12 cellular contexts compared by ENCODE assay signal in genomic region chr16:471353-472198, GRCh38. TPM values are rescaled to one million over a fixed set of nuclear protein-coding genes. Genes with fewer than 3 reads are reported as not detected.
DNase-seq lines count a peak whose midpoint lies in the region; ATAC-seq, FAIRE-seq and TF ChIP-seq lines count a peak whose summit lies in the region.
"Had no signal": no experiment of that assay in that cellular context is flagged by ENCODE, and none has a peak within 500 bp of the region (broad histone marks: within the 10 kb centered on the region; RNA-seq: fewer than 3 reads in every experiment).

No MANE protein-coding gene starts in this region.

- BruUV-seq in MCF 10A (replicated peaks; lab: Mats Ljungman, UMichigan), result no TSS peak

- H3K27ac ChIP-seq in breast epithelium (peak overlapping the region in 1 of 2 donors; percentile 19), kidney (ENCODE audit: low read depth in 2 of 2, low read length in 2 of 2) (peak overlapping the region; percentile 23 to 76), aorta (ENCODE audit: low read depth in 1 of 2, low read length in 2 of 2) (no peak overlapping the region)
- H3K27ac ChIP-seq: A549 had no signal

- H3K4me1 ChIP-seq in breast epithelium (no peaks in the 10 kb centered on the region), kidney (ENCODE audit: control insufficient read depth in 1 of 2, insufficient read depth in 1 of 2, low read depth in 1 of 2, low read length in 2 of 2) (peaks cover 20% of the 10 kb centered on the region in 2 donors), aorta (ENCODE audit: control insufficient read depth in 1 of 2, insufficient read depth in 2 of 2, low read length in 2 of 2) (no peaks in the 10 kb centered on the region)
- H3K4me1 ChIP-seq: A549 had no signal

- H3K4me1 Mint-ChIP-seq in MCF 10A (ENCODE audit: insufficient read depth, unreplicated experiment) (no peaks in the 10 kb centered on the region), chondrocyte (ENCODE audit: low read depth) (peaks cover 31% of the 10 kb centered on the region)
- peaks cover 0 to 8% (median 7%) of the 10 kb centered on the region in 4 donors for H3K4me1 Mint-ChIP-seq in naive thymus-derived CD8-positive, alpha-beta T cell

- POLR2A ChIA-PET in MCF 10A (lab: Yijun Ruan, JAX), result no interaction called here
- POLR2A ChIA-PET in naive thymus-derived CD8-positive, alpha-beta T cell (lab: Charles Lee), result no interaction called here

- TF ChIP-seq CTCF in MCF 10A (IDR thresholded peaks at IDR 0.05; ENCODE audit: unreplicated experiment), result no peak
- no peak for TF ChIP-seq CTCF in breast epithelium (IDR thresholded peaks at IDR 0.05)
- TF ChIP-seq CTCF in chondrocyte (IDR thresholded peaks at IDR 0.05), result no peak
- no peak for TF ChIP-seq CTCF in kidney (IDR thresholded peaks at IDR 0.05; ENCODE audit: borderline replicate concordance, extremely low read depth, insufficient read depth)

- H3K36me3 ChIP-seq in breast epithelium (no peaks in the 10 kb centered on the region), kidney (ENCODE audit: control insufficient read depth in 1 of 2, insufficient read depth in 2 of 2, low read length in 2 of 2) (peaks cover 0 to 5% of the 10 kb centered on the region in 2 donors), aorta (ENCODE audit: control insufficient read depth in 1 of 2, insufficient read depth in 2 of 2, low read length in 1 of 2) (no peaks in the 10 kb centered on the region)

- H3K4me3 ChIP-seq in breast epithelium (no peak overlapping the region), kidney (ENCODE audit: low read length in 2 of 2) (no peak overlapping the region), aorta (ENCODE audit: low read length in 2 of 2) (no peak overlapping the region)
- H3K4me3 ChIP-seq: A549, skin epidermis had no signal

- H3K4me3 Mint-ChIP-seq in MCF 10A (ENCODE audit: unreplicated experiment), result no peak overlapping the region
- no peak overlapping the region for H3K4me3 Mint-ChIP-seq in chondrocyte (ENCODE audit: unreplicated experiment)
- no peak overlapping the region for H3K4me3 Mint-ChIP-seq in naive thymus-derived CD8-positive, alpha-beta T cell
- H3K4me3 Mint-ChIP-seq: activated naive CD8-positive, alpha-beta T cell treated with anti-CD3 and anti-CD28 coated beads for 36 hours had no signal

- no peak for FAIRE-seq in kidney (lab: Jason Lieb, UNC)
- FAIRE-seq: A549 had no signal

- intact Hi-C loops in MCF 10A (cut with micrococcal nuclease) (no loop called here), breast epithelium (cut with DNase I; ENCODE audit: low total_unique reads) (no loop called here), kidney (cut with DNase I) (no loop called here), aorta (cut with DNase I) (no loop called here)

- 46 to 65% methylated on average over 32 of the region's 32 CpGs for WGBS in aorta, 2 donors

- CTCF ChIA-PET in MCF 10A (lab: Yijun Ruan, JAX), result interaction anchor here (0.5 to 0.8 kb wide), 3 partner anchors 16 to 20 kb away, joined by 3 to 4 read pairs (median 3); no protein-coding TSS in a partner anchor

- no peaks in the 10 kb centered on the region for H3K9me3 ChIP-seq in breast epithelium
- no peaks in the 10 kb centered on the region for H3K9me3 ChIP-seq in kidney (ENCODE audit: control insufficient read depth in 1 of 2, low read length in 2 of 2)
- H3K9me3 ChIP-seq in aorta (ENCODE audit: control insufficient read depth, low read length), result no peaks in the 10 kb centered on the region
- H3K9me3 ChIP-seq: A549 had no signal

- H3K9me3 Mint-ChIP-seq in MCF 10A (ENCODE audit: unreplicated experiment) (no peaks in the 10 kb centered on the region), chondrocyte (ENCODE audit: low read depth) (no peaks in the 10 kb centered on the region)
- no peaks in the 10 kb centered on the region for H3K9me3 Mint-ChIP-seq in naive thymus-derived CD8-positive, alpha-beta T cell
- H3K9me3 Mint-ChIP-seq: activated naive CD8-positive, alpha-beta T cell treated with anti-CD3 and anti-CD28 coated beads for 36 hours had no signal

- ATAC-seq in aorta (ENCODE audit: low FRiP score), result peak; percentile 7
- no peak for ATAC-seq in GM18502 (IDR thresholded peaks at IDR 0.05; ENCODE audit: poor library complexity, unreplicated experiment)
- ATAC-seq in naive thymus-derived CD8-positive, alpha-beta T cell, result no peak

- H3K27me3 Mint-ChIP-seq in MCF 10A (ENCODE audit: insufficient read depth, unreplicated experiment) (no peaks in the 10 kb centered on the region), chondrocyte (ENCODE audit: low read depth) (no peaks in the 10 kb centered on the region)
- H3K27me3 Mint-ChIP-seq in naive thymus-derived CD8-positive, alpha-beta T cell, result no peaks in the 10 kb centered on the region
- H3K27me3 Mint-ChIP-seq: activated naive CD8-positive, alpha-beta T cell treated with anti-CD3 and anti-CD28 coated beads for 36 hours had no signal

- H3K27ac Mint-ChIP-seq in MCF 10A (ENCODE audit: low read depth, unreplicated experiment) (peak overlapping the region; percentile 71), chondrocyte (ENCODE audit: unreplicated experiment) (peak overlapping the region; percentile 80)
- peak overlapping the region in 1 of 10 donors; percentile 20 for H3K27ac Mint-ChIP-seq in naive thymus-derived CD8-positive, alpha-beta T cell
- H3K27ac Mint-ChIP-seq: activated naive CD8-positive, alpha-beta T cell treated with anti-CD3 and anti-CD28 coated beads for 36 hours had no signal

- H3K27me3 ChIP-seq in breast epithelium (no peaks in the 10 kb centered on the region), aorta (ENCODE audit: control insufficient read depth in 1 of 2, insufficient read depth in 2 of 2, low read length in 1 of 2) (no peaks in the 10 kb centered on the region)

- H3K36me3 Mint-ChIP-seq in MCF 10A (ENCODE audit: insufficient read depth, unreplicated experiment) (peaks cover 29% of the 10 kb centered on the region), chondrocyte (ENCODE audit: low read depth) (peaks cover 2% of the 10 kb centered on the region)
- H3K36me3 Mint-ChIP-seq in naive thymus-derived CD8-positive, alpha-beta T cell, result peaks cover 0 to 30% (median 0%) of the 10 kb centered on the region in 3 donors
- H3K36me3 Mint-ChIP-seq: activated naive CD8-positive, alpha-beta T cell treated with anti-CD3 and anti-CD28 coated beads for 36 hours had no signal

- peak; percentile 30 for DNase-seq in MCF 10A (ENCODE audit: unreplicated experiment)
- DNase-seq in breast epithelium (ENCODE audit: low spot score in 2 of 2), result no peak
- no peak for DNase-seq in chondrocyte (ENCODE audit: low spot score)
- DNase-seq in kidney, result no peak
- DNase-seq in aorta, result no peak
- no peak for DNase-seq in foreskin melanocyte
- no peak for DNase-seq in naive thymus-derived CD8-positive, alpha-beta T cell
- DNase-seq: activated CD4-positive, CD25-positive, alpha-beta regulatory T cell; activated naive CD8-positive, alpha-beta T cell treated with anti-CD3 and anti-CD28 coated beads for 36 hours had no signal

- no peak for TF ChIP-seq POLR2A in breast epithelium (IDR thresholded peaks at IDR 0.05)

- H3K9ac ChIP-seq in kidney (ENCODE audit: low read length in 2 of 2), result peak overlapping the region in 1 of 2 donors; percentile 12

RNA-seq across cellular contexts. Expression of gene RAB11FIP3, which starts 46.1 kb away (rescaled TPM):
- total RNA-seq in MCF 10A (2022), result 37.5 and 40.6 TPM in 2 replicates
- 10 to 100 TPM; 22.0 to 44.6 (median 24.5) TPM for total RNA-seq in breast epithelium
- total RNA-seq in chondrocyte, result 41.9 to 52.4 TPM (median 45.1 TPM) in 3 replicates
- 84.9 TPM for total RNA-seq in kidney
- 162 TPM for polyA plus RNA-seq in kidney (ENCODE audit: insufficient read depth, low read depth, low replicate concordance)
- total RNA-seq in aorta, result 10 to 100 TPM; 60.5 to 63.3 TPM
- 10 to 100 TPM; 22.0 to 68.8 TPM for polyA plus RNA-seq in aorta
- total RNA-seq in naive thymus-derived CD8-positive, alpha-beta T cell, result 10 to 100 TPM; 43.8 to 49.7 TPM
- 1 to 10 TPM; 1.3 to 5.0 (median 2.2) TPM for polyA plus RNA-seq in naive thymus-derived CD8-positive, alpha-beta T cell

RNA-seq across cellular contexts. Expression of gene CAPN15, which starts 55.9 kb away (rescaled TPM):
- total RNA-seq in MCF 10A (2022) (68.2 and 81.1 TPM in 2 replicates), breast epithelium (10 to 100 TPM; 15.4 to 27.2 (median 15.5) TPM), chondrocyte (28.8 to 32.0 TPM (median 29.7 TPM) in 3 replicates), kidney (52.9 TPM), aorta (10 to 100 TPM; 27.9 to 33.9 TPM)
- polyA plus RNA-seq in kidney (ENCODE audit: insufficient read depth, low read depth, low replicate concordance) (17.9 TPM), aorta (10 to 100 TPM; 15.3 to 24.1 TPM)
- total RNA-seq in naive thymus-derived CD8-positive, alpha-beta T cell, result 10 to 100 TPM; 63.1 to 63.2 TPM
- polyA plus RNA-seq in naive thymus-derived CD8-positive, alpha-beta T cell, result 1 to 10 TPM; 5.5 to 7.9 (median 6.0) TPM

Comparison
In these comparisons a context has a peak if more than half of its experiments do, and no peak if none do; other contexts are left out.
1. H3K27ac ChIP-seq: peak in kidney (2 of 2); none in aorta (0 of 2).